Comparison of ENCODE assay signal across 12 cellular contexts in genomic region chr7:31027161-31027965, GRCh38. TPM values are rescaled to one million over a fixed set of nuclear protein-coding genes. Genes with fewer than 3 reads are reported as not detected.
DNase-seq lines count a peak whose midpoint lies in the region; ATAC-seq and TF ChIP-seq lines count a peak whose summit lies in the region.
"Had no signal": no experiment of that assay in that cellular context is flagged by ENCODE, and none has a peak within 500 bp of the region (broad histone marks: within the 10 kb centered on the region; RNA-seq: fewer than 3 reads in every experiment).

No MANE protein-coding gene starts in this region.

- no peaks in the 10 kb centered on the region for H3K9me3 Mint-ChIP-seq in neural progenitor cell
- H3K9me3 Mint-ChIP-seq in CD8-positive, alpha-beta T cell: peaks cover 2% of the 10 kb centered on the region
- H3K9me3 Mint-ChIP-seq: central memory CD8-positive, alpha-beta T cell had no signal

- WGBS in esophagus muscularis mucosa: 31% methylated on average over 12 of the region's 20 CpGs

- TF ChIP-seq POLR2A in esophagus muscularis mucosa (IDR thresholded peaks at IDR 0.05; ENCODE audit: low read depth): no peak

- intact Hi-C loops in esophagus muscularis mucosa (cut with DNase I): no loop called here
- intact Hi-C loops in CD8-positive, alpha-beta T cell (cut with DNase I, micrococcal nuclease): no loop called here

- H3K4me1 Mint-ChIP-seq in neural progenitor cell: peaks cover 70% of the 10 kb centered on the region
- peaks cover 17% of the 10 kb centered on the region for H3K4me1 Mint-ChIP-seq in CD8-positive, alpha-beta T cell (ENCODE audit: low read depth)
- H3K4me1 Mint-ChIP-seq: memory B cell had no signal

- H3K4me3 ChIP-seq in GM06990 (replicated peaks; ENCODE audit: low read depth, low read length): no peak overlapping the region
- H3K4me3 ChIP-seq in esophagus muscularis mucosa: peak overlapping the region in 3 of 4 donors; percentile 14 to 32 (median 14)
- peak overlapping the region; percentile 2 for H3K4me3 ChIP-seq in neural progenitor cell
- no peak overlapping the region for H3K4me3 ChIP-seq in CD8-positive, alpha-beta T cell (ENCODE audit: low read depth, low read length)

- H4K20me1 ChIP-seq in neural progenitor cell (ENCODE audit: low read depth): peaks cover 16% of the 10 kb centered on the region

- H3K27me3 ChIP-seq in GM06990 (replicated peaks; ENCODE audit: control insufficient read depth, insufficient read depth, low read length) (no peaks in the 10 kb centered on the region), esophagus muscularis mucosa (no peaks in the 10 kb centered on the region), neural progenitor cell (peaks cover 80% of the 10 kb centered on the region)
- H3K27me3 ChIP-seq in CD8-positive, alpha-beta T cell (ENCODE audit: insufficient read depth, low read length): no peaks in the 10 kb centered on the region

- H3F3A ChIP-seq in neural progenitor cell (ENCODE audit: low read depth): peaks cover 7% of the 10 kb centered on the region

- ATAC-seq in CD8-positive, alpha-beta T cell: no peak
- no peak for ATAC-seq in HG02571 (IDR thresholded peaks at IDR 0.05; ENCODE audit: unreplicated experiment)

- H3K27ac ChIP-seq in esophagus muscularis mucosa (replicated peaks in 1 of 4) (peak overlapping the region; percentile 45 to 70 (median 50)), neural progenitor cell (no peak overlapping the region)
- no peak overlapping the region for H3K27ac ChIP-seq in CD8-positive, alpha-beta T cell (ENCODE audit: low read depth, low read length)

- H3K9ac ChIP-seq in neural progenitor cell: no peak overlapping the region

- TF ChIP-seq CTCF in GM06990 (IDR thresholded peaks at IDR 0.05; ENCODE audit: insufficient read depth, low read length, poor library complexity, severe bottlenecking) (no peak), esophagus muscularis mucosa (IDR thresholded peaks at IDR 0.05) (no peak), neural progenitor cell (IDR thresholded peaks at IDR 0.05) (no peak)
- TF ChIP-seq CTCF in CD8-positive, alpha-beta T cell (IDR thresholded peaks at IDR 0.05): no peak

- TF ChIP-seq EP300 in esophagus muscularis mucosa (IDR thresholded peaks at IDR 0.05): no peak

- H3K4me1 ChIP-seq in esophagus muscularis mucosa: peaks cover 3 to 19% (median 17%) of the 10 kb centered on the region in 4 donors
- peaks cover 11% of the 10 kb centered on the region for H3K4me1 ChIP-seq in neural progenitor cell
- H3K4me1 ChIP-seq in CD8-positive, alpha-beta T cell (ENCODE audit: insufficient read depth, low read length): peaks cover 16% of the 10 kb centered on the region

- peak overlapping the region; percentile 63 for H3K4me3 Mint-ChIP-seq in neural progenitor cell
- H3K4me3 Mint-ChIP-seq in CD8-positive, alpha-beta T cell: no peak overlapping the region
- H3K4me3 Mint-ChIP-seq: central memory CD8-positive, alpha-beta T cell; memory B cell had no signal

- no peak overlapping the region for H2AFZ ChIP-seq in neural progenitor cell (replicated peaks)

- peak; percentile 16 for DNase-seq in GM06990 (ENCODE audit: extremely low read depth, insufficient read length)
- peak; percentile 87 for DNase-seq in NCI-H1694 treated with DMSO at 0.1 percent for 48 hours (lab: John Stamatoyannopoulos, UW)
- DNase-seq in esophagus muscularis mucosa (ENCODE audit: extremely low spot score): no peak
- peak; percentile 85 for DNase-seq in neural progenitor cell (ENCODE audit: low spot score)
- no peak for DNase-seq in CD8-positive, alpha-beta T cell
- no peak for DNase-seq in NCI-H128 (lab: John Stamatoyannopoulos, UW; ENCODE audit: unreplicated experiment)
- no peak for DNase-seq in NCI-H1436 treated with DMSO at 0.1 percent for 48 hours (lab: John Stamatoyannopoulos, UW)
- DNase-seq: activated CD4-positive, CD25-positive, alpha-beta regulatory T cell treated with anti-CD3 and anti-CD28 coated beads, Interleukin-2, amount 50 U/mL, for 72 hours; NCI-H345 had no signal

- POLR2A ChIA-PET in CD8-positive, alpha-beta T cell (lab: Charles Lee): no interaction called here

- H3K79me2 ChIP-seq in neural progenitor cell (ENCODE audit: low read depth): no peaks in the 10 kb centered on the region

- H3K36me3 ChIP-seq in GM06990 (ENCODE audit: control insufficient read depth, insufficient read depth, low read length): no peaks in the 10 kb centered on the region
- no peaks in the 10 kb centered on the region for H3K36me3 ChIP-seq in esophagus muscularis mucosa
- no peaks in the 10 kb centered on the region for H3K36me3 ChIP-seq in neural progenitor cell
- H3K36me3 ChIP-seq in CD8-positive, alpha-beta T cell (ENCODE audit: insufficient read depth, low read length): no peaks in the 10 kb centered on the region

- no peaks in the 10 kb centered on the region for H3K36me3 Mint-ChIP-seq in neural progenitor cell
- no peaks in the 10 kb centered on the region for H3K36me3 Mint-ChIP-seq in CD8-positive, alpha-beta T cell
- H3K36me3 Mint-ChIP-seq: memory B cell had no signal

- H3K9me3 ChIP-seq in esophagus muscularis mucosa (no peaks in the 10 kb centered on the region), neural progenitor cell (ENCODE audit: low read depth) (no peaks in the 10 kb centered on the region)
- H3K9me3 ChIP-seq in CD8-positive, alpha-beta T cell (ENCODE audit: low read length): no peaks in the 10 kb centered on the region

- CTCF ChIA-PET in CD8-positive, alpha-beta T cell (lab: Charles Lee): interaction anchor here (0.9 to 1.1 kb wide), 2 partner anchors 44 to 89 kb away, joined by 3 read pairs; no protein-coding TSS in a partner anchor

- H3K27ac Mint-ChIP-seq in neural progenitor cell: peak overlapping the region; percentile 63
- no peak overlapping the region for H3K27ac Mint-ChIP-seq in CD8-positive, alpha-beta T cell
- H3K27ac Mint-ChIP-seq: memory B cell had no signal

- H3K4me2 ChIP-seq in neural progenitor cell: peak overlapping the region; percentile 57

- H3K27me3 Mint-ChIP-seq in neural progenitor cell (ENCODE audit: insufficient read depth, low read depth): peaks cover 20% of the 10 kb centered on the region
- H3K27me3 Mint-ChIP-seq in CD8-positive, alpha-beta T cell (ENCODE audit: low read depth): peaks cover 5% of the 10 kb centered on the region

RNA-seq across cellular contexts. Expression of gene ADCYAP1R1, which starts 24.7 kb away (rescaled TPM):
- 10 to 100 TPM; 10.2 to 35.3 (median 25.7) TPM for total RNA-seq in esophagus muscularis mucosa
- total RNA-seq in neural progenitor cell (ENCODE audit: low replicate concordance): 0.39 and 0.56 TPM in 2 replicates
- not detected for total RNA-seq in CD8-positive, alpha-beta T cell

Comparison
In these comparisons a context has a peak if more than half of its experiments do, and no peak if none do; other contexts are left out.
1. DNase-seq: peak in GM06990 (single experiment), NCI-H1694 treated with DMSO at 0.1 percent for 48 hours (single experiment) and neural progenitor cell (single experiment); none in esophagus muscularis mucosa (single experiment), CD8-positive, alpha-beta T cell (0 of 7), NCI-H128 (single experiment) and NCI-H1436 treated with DMSO at 0.1 percent for 48 hours (single experiment).
2. H3K4me3 ChIP-seq: peak in esophagus muscularis mucosa (3 of 4) and neural progenitor cell (single experiment); none in GM06990 (single experiment) and CD8-positive, alpha-beta T cell (single experiment).
3. H3K27ac ChIP-seq: peak in esophagus muscularis mucosa (4 of 4); none in neural progenitor cell (single experiment) and CD8-positive, alpha-beta T cell (single experiment).